In genomic region chr9:92147030-92147853, GRCh38 we compare ENCODE assay signal across 9 cellular contexts. TPM values are rescaled to one million over a fixed set of nuclear protein-coding genes. Genes with fewer than 3 reads are reported as not detected.
DNase-seq lines count a peak whose midpoint lies in the region; ATAC-seq and TF ChIP-seq lines count a peak whose summit lies in the region.
"Had no signal": no experiment of that assay in that cellular context is flagged by ENCODE, and none has a peak within 500 bp of the region (broad histone marks: within the 10 kb centered on the region; RNA-seq: fewer than 3 reads in every experiment).

No MANE protein-coding gene starts in this region.

- no peaks in the 10 kb centered on the region for H3K36me3 ChIP-seq in mucosa of descending colon (ENCODE audit: low read depth)

- no peaks in the 10 kb centered on the region for H3K36me3 Mint-ChIP-seq in activated CD4-positive, alpha-beta T cell treated with anti-CD3 and anti-CD28 coated beads, Interleukin-2, amount 10 ng/mL, durations not matched to agents 24 days and 14 days (ENCODE audit: low read depth)
- H3K36me3 Mint-ChIP-seq: activated naive CD8-positive, alpha-beta T cell had no signal

- intact Hi-C loops in activated CD4-positive, alpha-beta T cell treated with anti-CD3 and anti-CD28 coated beads, Interleukin-2, amount 10 ng/mL, durations not matched to agents 24 days and 14 days (cut with micrococcal nuclease) = no loop called here
- intact Hi-C loops in mucosa of descending colon (cut with DNase I, micrococcal nuclease) = no loop called here

- ATAC-seq in HG02981 (IDR thresholded peaks at IDR 0.05; ENCODE audit: unreplicated experiment) = peak; percentile 72
- peak; percentile 81 for ATAC-seq in mucosa of descending colon

- peaks cover 24% of the 10 kb centered on the region for H3K27me3 Mint-ChIP-seq in activated CD4-positive, alpha-beta T cell treated with anti-CD3 and anti-CD28 coated beads, Interleukin-2, amount 10 ng/mL, durations not matched to agents 24 days and 14 days

- DNase-seq in activated CD4-positive, alpha-beta T cell treated with anti-CD3 and anti-CD28 coated beads, Interleukin-2, amount 10 ng/mL, durations not matched to agents 24 days and 14 days = peak; percentile 69
- DNase-seq in activated CD4-positive, alpha-beta T cell treated with anti-CD3 and anti-CD28 coated beads for 4 hours = no peak
- DNase-seq in NOMO-1 treated with dmso at 0.1 percent for 144 hours (lab: John Stamatoyannopoulos, UW; ENCODE audit: unreplicated experiment) (peak; percentile 73), choroid plexus epithelial cell (ENCODE audit: low read depth) (peak; percentile 95), mucosa of descending colon (no peak), HuH-7 (ENCODE audit: low spot score) (no peak), 8988T (no peak)

- peaks cover 11% of the 10 kb centered on the region for H3K4me1 Mint-ChIP-seq in activated CD4-positive, alpha-beta T cell treated with anti-CD3 and anti-CD28 coated beads, Interleukin-2, amount 10 ng/mL, durations not matched to agents 24 days and 14 days

- H3K4me1 ChIP-seq in mucosa of descending colon (ENCODE audit: low read depth) = peaks cover 4% of the 10 kb centered on the region

- H3K9me3 ChIP-seq in mucosa of descending colon = no peaks in the 10 kb centered on the region

- no peak overlapping the region for H3K4me3 ChIP-seq in choroid plexus epithelial cell (ENCODE audit: low read depth, low read length)
- H3K4me3 ChIP-seq in mucosa of descending colon = no peak overlapping the region

- TF ChIP-seq CTCF in choroid plexus epithelial cell (conservative IDR thresholded peaks at IDR 0.05; ENCODE audit: low read depth, low read length) (peak; percentile 48), mucosa of descending colon (IDR thresholded peaks at IDR 0.05) (no peak)

- H3K27ac Mint-ChIP-seq in activated CD4-positive, alpha-beta T cell treated with anti-CD3 and anti-CD28 coated beads, Interleukin-2, amount 10 ng/mL, durations not matched to agents 24 days and 14 days = peak overlapping the region; percentile 88
- H3K27ac Mint-ChIP-seq: activated naive CD8-positive, alpha-beta T cell had no signal

- H3K4me3 Mint-ChIP-seq in activated CD4-positive, alpha-beta T cell treated with anti-CD3 and anti-CD28 coated beads, Interleukin-2, amount 10 ng/mL, durations not matched to agents 24 days and 14 days = peak overlapping the region; percentile 66
- H3K4me3 Mint-ChIP-seq: activated naive CD8-positive, alpha-beta T cell had no signal

- no peaks in the 10 kb centered on the region for H3K9me3 Mint-ChIP-seq in activated CD4-positive, alpha-beta T cell treated with anti-CD3 and anti-CD28 coated beads, Interleukin-2, amount 10 ng/mL, durations not matched to agents 24 days and 14 days

RNA-seq across cellular contexts. Expression of gene SPTLC1, which starts 32.0 kb away (rescaled TPM):
- 62.5 and 64.9 TPM in 2 replicates for total RNA-seq in activated CD4-positive, alpha-beta T cell treated with anti-CD3 and anti-CD28 coated beads, Interleukin-2, amount 10 ng/mL, durations not matched to agents 24 days and 14 days
- total RNA-seq in mucosa of descending colon = 100 to 1,000 TPM in 1 of 3 donors, 10 to 100 TPM in 2; 69.3 to 104 (median 85.5) TPM

Comparison
In these comparisons a context has a peak if more than half of its experiments do, and no peak if none do; other contexts are left out.
1. DNase-seq: peak in activated CD4-positive, alpha-beta T cell treated with anti-CD3 and anti-CD28 coated beads, Interleukin-2, amount 10 ng/mL, durations not matched to agents 24 days and 14 days (single experiment), NOMO-1 treated with dmso at 0.1 percent for 144 hours (single experiment) and choroid plexus epithelial cell (single experiment); none in activated CD4-positive, alpha-beta T cell treated with anti-CD3 and anti-CD28 coated beads for 4 hours (0 of 2), mucosa of descending colon (0 of 3), HuH-7 (single experiment) and 8988T (single experiment).